ENCODE assay signal across 1 cellular context in genomic region chr3:149385617-149386298, GRCh38.
TF ChIP-seq lines count a peak whose summit lies in the region.

No MANE protein-coding gene starts in this region.

TF ChIP-seq in HepG2, 621 proteins besides CTCF, POLR2A, EP300 and RAD21 (continued from another document and continues in another):
- TF ChIP-seq, protein P1, sequence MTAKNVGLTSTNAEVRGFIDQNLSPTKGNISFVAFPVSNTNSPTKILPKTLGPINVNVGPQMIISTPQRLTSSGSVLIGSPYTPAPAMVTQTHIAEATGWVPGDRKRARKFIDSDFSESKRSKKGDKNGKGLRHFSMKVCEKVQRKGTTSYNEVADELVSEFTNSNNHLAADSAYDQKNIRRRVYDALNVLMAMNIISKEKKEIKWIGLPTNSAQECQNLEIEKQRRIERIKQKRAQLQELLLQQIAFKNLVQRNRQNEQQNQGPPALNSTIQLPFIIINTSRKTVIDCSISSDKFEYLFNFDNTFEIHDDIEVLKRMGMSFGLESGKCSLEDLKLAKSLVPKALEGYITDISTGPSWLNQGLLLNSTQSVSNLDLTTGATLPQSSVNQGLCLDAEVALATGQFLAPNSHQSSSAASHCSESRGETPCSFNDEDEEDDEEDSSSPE (CRISPR knock-in tag; IDR thresholded peaks at IDR 0.05), result peak; percentile 59
- TF ChIP-seq ZNF709 (CRISPR knock-in tag; IDR thresholded peaks at IDR 0.05), result 0 out of 2 replicates have a peak, but pooled peaks have one; percentile 48
- no peak; a peak in 1 of 4 replicates for TF ChIP-seq NR2F1 (CRISPR knock-in tag; IDR thresholded peaks at IDR 0.05)
- TF ChIP-seq SNAI1 (CRISPR knock-in tag; IDR thresholded peaks at IDR 0.05; ENCODE audit: borderline replicate concordance), result no peak
- TF ChIP-seq ARID5B (CRISPR knock-in tag; IDR thresholded peaks at IDR 0.05), result no peak
- TF ChIP-seq GLI4 (CRISPR knock-in tag; IDR thresholded peaks at IDR 0.05; ENCODE audit: borderline replicate concordance), result no peak
- TF ChIP-seq ZMYM4 (CRISPR knock-in tag; IDR thresholded peaks at IDR 0.05), result peak; percentile 36; the same call in 1 of the 2 replicates
- no peak for TF ChIP-seq ZNF7 (CRISPR knock-in tag; IDR thresholded peaks at IDR 0.05)
- 0 out of 2 replicates have a peak, but pooled peaks have one; percentile 16 for TF ChIP-seq ZNF639 (CRISPR knock-in tag; conservative IDR thresholded peaks at IDR 0.05)
- TF ChIP-seq KMT2B (CRISPR knock-in tag; IDR thresholded peaks at IDR 0.05), result peak; percentile 70
- TF ChIP-seq AGO2 (optimal IDR thresholded peaks at IDR 0.05; ENCODE audit: low read depth, low read length), result no peak
- TF ChIP-seq MZF1 (CRISPR knock-in tag; IDR thresholded peaks at IDR 0.05; ENCODE audit: borderline replicate concordance), result no peak
- no peak; the same call in 1 of the 2 replicates for TF ChIP-seq ZNF333 (CRISPR knock-in tag; IDR thresholded peaks at IDR 0.05; ENCODE audit: borderline replicate concordance)
- TF ChIP-seq ZNF703 (CRISPR knock-in tag; IDR thresholded peaks at IDR 0.05; ENCODE audit: borderline replicate concordance), result no peak
- TF ChIP-seq ZNF143 (CRISPR knock-in tag; IDR thresholded peaks at IDR 0.05), result no peak
- TF ChIP-seq MLLT10 (CRISPR knock-in tag; IDR thresholded peaks at IDR 0.05), result no peak
- TF ChIP-seq ZNF773 (CRISPR knock-in tag; IDR thresholded peaks at IDR 0.05; ENCODE audit: borderline replicate concordance), result no peak
- TF ChIP-seq MEF2D (CRISPR knock-in tag; IDR thresholded peaks at IDR 0.05), result no peak
- no peak for TF ChIP-seq HOXA7 (CRISPR knock-in tag; IDR thresholded peaks at IDR 0.05)
- TF ChIP-seq, protein P2, sequence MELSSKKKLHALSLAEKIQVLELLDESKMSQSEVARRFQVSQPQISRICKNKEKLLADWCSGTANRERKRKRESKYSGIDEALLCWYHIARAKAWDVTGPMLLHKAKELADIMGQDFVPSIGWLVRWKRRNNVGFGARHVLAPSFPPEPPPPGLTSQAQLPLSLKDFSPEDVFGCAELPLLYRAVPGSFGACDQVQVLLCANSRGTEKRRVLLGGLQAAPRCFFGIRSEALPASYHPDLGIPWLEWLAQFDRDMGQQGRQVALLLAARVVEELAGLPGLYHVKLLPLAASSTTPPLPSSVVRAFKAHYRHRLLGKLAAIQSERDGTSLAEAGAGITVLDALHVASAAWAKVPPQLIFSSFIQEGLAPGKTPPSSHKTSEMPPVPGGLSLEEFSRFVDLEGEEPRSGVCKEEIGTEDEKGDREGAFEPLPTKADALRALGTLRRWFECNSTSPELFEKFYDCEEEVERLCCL (CRISPR knock-in tag; IDR thresholded peaks at IDR 0.05; ENCODE audit: borderline replicate concordance), result peak; percentile 68; the same call in 1 of the 2 replicates
- no peak for TF ChIP-seq FOSL1 (CRISPR knock-in tag; IDR thresholded peaks at IDR 0.05; ENCODE audit: borderline replicate concordance)
- TF ChIP-seq SIX1 (CRISPR knock-in tag; IDR thresholded peaks at IDR 0.05; ENCODE audit: borderline replicate concordance), result no peak
- TF ChIP-seq HMGXB4 (CRISPR knock-in tag; IDR thresholded peaks at IDR 0.05; ENCODE audit: borderline replicate concordance in 1 of 2, low read depth in 1 of 2), result peak in 1 of 2 experiments; percentile 77; a peak in 1 of 4 replicates
- TF ChIP-seq NR3C1 (CRISPR knock-in tag; IDR thresholded peaks at IDR 0.05), result no peak
- TF ChIP-seq ZNF790 (CRISPR knock-in tag; IDR thresholded peaks at IDR 0.05; ENCODE audit: borderline replicate concordance), result no peak
- TF ChIP-seq ZNF280B (CRISPR knock-in tag; IDR thresholded peaks at IDR 0.05; ENCODE audit: borderline replicate concordance), result no peak
- TF ChIP-seq, protein P3, sequence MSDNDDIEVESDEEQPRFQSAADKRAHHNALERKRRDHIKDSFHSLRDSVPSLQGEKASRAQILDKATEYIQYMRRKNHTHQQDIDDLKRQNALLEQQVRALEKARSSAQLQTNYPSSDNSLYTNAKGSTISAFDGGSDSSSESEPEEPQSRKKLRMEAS (IDR thresholded peaks at IDR 0.05), result peak; percentile 47; the same call in 1 of the 2 replicates
- TF ChIP-seq BATF2 (CRISPR knock-in tag; IDR thresholded peaks at IDR 0.05), result no peak
- TF ChIP-seq PHF8 (CRISPR knock-in tag; IDR thresholded peaks at IDR 0.05), result peak; percentile 41
- TF ChIP-seq MAFK (conservative IDR thresholded peaks at IDR 0.05 in 1 of 2, IDR thresholded peaks at IDR 0.05 in 1 of 2; ENCODE audit: low read length in 2 of 2), result peak; percentile 11 to 32; a peak in 1 of 4 replicates
- no peak for TF ChIP-seq ZNF260 (CRISPR knock-in tag; IDR thresholded peaks at IDR 0.05; ENCODE audit: borderline replicate concordance, low read depth)
- TF ChIP-seq GFI1 (CRISPR knock-in tag; IDR thresholded peaks at IDR 0.05; ENCODE audit: borderline replicate concordance), result no peak
- no peak for TF ChIP-seq MAFF (IDR thresholded peaks at IDR 0.05; ENCODE audit: low read depth, low read length)
- TF ChIP-seq ZNF138 (CRISPR knock-in tag; IDR thresholded peaks at IDR 0.05; ENCODE audit: low read depth), result no peak
- TF ChIP-seq, protein P4, sequence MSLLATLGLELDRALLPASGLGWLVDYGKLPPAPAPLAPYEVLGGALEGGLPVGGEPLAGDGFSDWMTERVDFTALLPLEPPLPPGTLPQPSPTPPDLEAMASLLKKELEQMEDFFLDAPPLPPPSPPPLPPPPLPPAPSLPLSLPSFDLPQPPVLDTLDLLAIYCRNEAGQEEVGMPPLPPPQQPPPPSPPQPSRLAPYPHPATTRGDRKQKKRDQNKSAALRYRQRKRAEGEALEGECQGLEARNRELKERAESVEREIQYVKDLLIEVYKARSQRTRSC (CRISPR knock-in tag; IDR thresholded peaks at IDR 0.05; ENCODE audit: low read depth), result 0 out of 2 replicates have a peak, but pooled peaks have one; percentile 4
- no peak for TF ChIP-seq SSRP1 (CRISPR knock-in tag; IDR thresholded peaks at IDR 0.05)
- TF ChIP-seq ZNF281 (CRISPR knock-in tag; IDR thresholded peaks at IDR 0.05; ENCODE audit: borderline replicate concordance), result no peak
- no peak; the same call in none of the 2 replicates for TF ChIP-seq E2F1 (CRISPR knock-in tag; IDR thresholded peaks at IDR 0.05)
- TF ChIP-seq MIER2 (CRISPR knock-in tag; IDR thresholded peaks at IDR 0.05), result no peak
- TF ChIP-seq, protein P5, sequence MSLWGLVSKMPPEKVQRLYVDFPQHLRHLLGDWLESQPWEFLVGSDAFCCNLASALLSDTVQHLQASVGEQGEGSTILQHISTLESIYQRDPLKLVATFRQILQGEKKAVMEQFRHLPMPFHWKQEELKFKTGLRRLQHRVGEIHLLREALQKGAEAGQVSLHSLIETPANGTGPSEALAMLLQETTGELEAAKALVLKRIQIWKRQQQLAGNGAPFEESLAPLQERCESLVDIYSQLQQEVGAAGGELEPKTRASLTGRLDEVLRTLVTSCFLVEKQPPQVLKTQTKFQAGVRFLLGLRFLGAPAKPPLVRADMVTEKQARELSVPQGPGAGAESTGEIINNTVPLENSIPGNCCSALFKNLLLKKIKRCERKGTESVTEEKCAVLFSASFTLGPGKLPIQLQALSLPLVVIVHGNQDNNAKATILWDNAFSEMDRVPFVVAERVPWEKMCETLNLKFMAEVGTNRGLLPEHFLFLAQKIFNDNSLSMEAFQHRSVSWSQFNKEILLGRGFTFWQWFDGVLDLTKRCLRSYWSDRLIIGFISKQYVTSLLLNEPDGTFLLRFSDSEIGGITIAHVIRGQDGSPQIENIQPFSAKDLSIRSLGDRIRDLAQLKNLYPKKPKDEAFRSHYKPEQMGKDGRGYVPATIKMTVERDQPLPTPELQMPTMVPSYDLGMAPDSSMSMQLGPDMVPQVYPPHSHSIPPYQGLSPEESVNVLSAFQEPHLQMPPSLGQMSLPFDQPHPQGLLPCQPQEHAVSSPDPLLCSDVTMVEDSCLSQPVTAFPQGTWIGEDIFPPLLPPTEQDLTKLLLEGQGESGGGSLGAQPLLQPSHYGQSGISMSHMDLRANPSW (CRISPR knock-in tag; IDR thresholded peaks at IDR 0.05; ENCODE audit: borderline replicate concordance), result no peak; the same call in 1 of the 2 replicates
- no peak for TF ChIP-seq ZNF713 (CRISPR knock-in tag; IDR thresholded peaks at IDR 0.05)
